ENCODE assay signal across 17 cellular contexts in the genomic region with DNA sequence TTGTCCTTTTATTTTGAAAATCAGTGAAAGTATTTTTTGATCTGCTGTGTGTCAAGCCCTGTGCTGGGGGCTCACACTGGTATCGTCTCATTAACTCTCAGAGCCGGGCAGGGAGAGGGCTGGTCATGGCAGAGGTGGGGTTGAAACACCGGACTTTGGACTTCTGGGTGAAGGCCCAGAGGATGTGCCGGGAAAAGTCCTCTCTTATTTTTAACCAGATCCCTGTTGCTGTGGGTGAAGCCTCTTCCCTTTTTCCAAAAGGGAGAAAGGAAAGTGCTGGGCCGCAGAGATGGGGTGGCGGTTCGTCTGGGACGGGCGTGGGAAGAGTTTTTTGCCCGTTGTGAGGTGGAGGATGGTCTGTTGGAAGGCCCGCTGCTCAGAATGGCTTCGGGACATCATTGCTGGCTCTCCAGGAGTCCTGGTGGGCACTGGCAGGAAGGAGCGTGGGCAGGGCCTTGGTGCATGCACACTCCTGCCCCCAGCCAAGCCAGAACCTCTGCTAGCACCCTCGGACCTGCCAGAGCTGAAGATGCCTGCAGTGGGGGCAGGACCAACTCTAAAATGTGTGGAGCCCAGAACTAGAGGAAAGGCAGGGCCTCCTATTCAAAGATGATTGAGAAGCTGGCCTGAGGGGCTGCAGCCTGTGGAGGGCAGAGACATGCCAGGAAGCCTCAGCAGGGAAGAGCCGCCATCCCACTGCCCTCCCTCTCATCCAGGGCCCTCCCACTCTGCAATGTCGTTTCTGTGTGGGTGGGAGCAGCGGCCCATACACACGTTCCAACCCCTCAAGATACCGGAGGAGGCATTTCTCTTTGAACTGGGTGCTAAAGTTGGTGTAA.
A peak's percentile ranks its signal among the peaks of the same experiment; 100 is the strongest.
DNase-seq lines count a peak whose midpoint lies in the region; ATAC-seq, FAIRE-seq and TF ChIP-seq lines count a peak whose summit lies in the region.
"Had no signal": no experiment of that assay in that cellular context is flagged by ENCODE, and none has a peak within 500 bp of the region (broad histone marks: within the 10 kb centered on the region; RNA-seq: fewer than 3 reads in every experiment).

No MANE protein-coding gene starts in this region.

- DNase-seq in GM10248 (ENCODE audit: extremely low spot score) (peak; percentile 25), HepG2 (ENCODE audit: low spot score) (peak; percentile 78), body of pancreas (no peak)
- no peak for DNase-seq in stimulated activated effector memory CD8-positive, alpha-beta T cell treated with anti-CD3 and anti-CD28 coated beads, Interleukin-12 subunit alpha, Interleukin-12 subunit beta, amount 100 ng/mL, for 72 hours (ENCODE audit: low spot score in 2 of 2)
- DNase-seq in activated naive CD4-positive, alpha-beta T cell treated with Interleukin-2 at 50 U/mL for 16 hours = no peak
- DNase-seq: activated CD4-positive, alpha-beta memory T cell treated with anti-CD3 and anti-CD28 coated beads, Interleukin-2, amount 10 ng/mL, durations not matched to agents 7 days and 5 days; endodermal cell; gastrocnemius medialis; GDM1; GOT3; NCI-H187; NCI-H69; stimulated activated CD4-positive, alpha-beta T cell treated with anti-CD3 and anti-CD28 coated beads, Interleukin-1b, Interleukin-23, amount 100 ng/mL, for 48 hours; stimulated activated CD8-positive, alpha-beta memory T cell treated with anti-CD3 and anti-CD28 coated beads, Interleukin-4, amount 100 ng/mL, for 48 hours had no signal

- H3K9me3 ChIP-seq in HepG2 (ENCODE audit: low read length) = no peaks in the 10 kb centered on the region
- no peaks in the 10 kb centered on the region for H3K9me3 ChIP-seq in body of pancreas
- H3K9me3 ChIP-seq in gastroesophageal sphincter = no peaks in the 10 kb centered on the region
- H3K9me3 ChIP-seq: breast epithelium, gastrocnemius medialis had no signal

- H3K4me2 ChIP-seq in HepG2 (ENCODE audit: low read depth, low read length) = peak overlapping the region; percentile 69

- H3K36me3 Mint-ChIP-seq in stimulated activated effector memory CD8-positive, alpha-beta T cell treated with anti-CD3 and anti-CD28 coated beads, Interleukin-12 subunit alpha, Interleukin-12 subunit beta, amount 100 ng/mL, for 72 hours = peaks cover 6% of the 10 kb centered on the region

- H3K36me3 ChIP-seq in HepG2 (replicated peaks in 1 of 2; ENCODE audit: control insufficient read depth in 1 of 2, insufficient read depth in 2 of 2, low read length in 2 of 2) (peaks cover 9 to 16% of the 10 kb centered on the region in 2 experiments; a peak in 4 of 5 replicates), body of pancreas (replicated peaks in 1 of 2; ENCODE audit: insufficient read depth in 1 of 2, low read depth in 2 of 2) (no peaks in the 10 kb centered on the region), gastroesophageal sphincter (peaks cover 0 to 6% of the 10 kb centered on the region in 2 donors)
- H3K36me3 ChIP-seq: breast epithelium, gastrocnemius medialis had no signal

- peaks cover 2% of the 10 kb centered on the region for H3K79me2 ChIP-seq in HepG2 (ENCODE audit: insufficient read depth, low read length)

- peaks cover 25% of the 10 kb centered on the region for H3K4me1 Mint-ChIP-seq in stimulated activated effector memory CD8-positive, alpha-beta T cell treated with anti-CD3 and anti-CD28 coated beads, Interleukin-12 subunit alpha, Interleukin-12 subunit beta, amount 100 ng/mL, for 72 hours

- peak; percentile 67 for FAIRE-seq in HepG2 (lab: Jason Lieb, UNC)

- peak overlapping the region; percentile 42 for H3K9ac ChIP-seq in HepG2 (ENCODE audit: insufficient read depth, low read depth, low read length)

- intact Hi-C loops in HepG2 (cut with micrococcal nuclease; ENCODE audit: unreplicated experiment) = no loop called here
- intact Hi-C loops in body of pancreas (cut with DNase I) = no loop called here

- H4K20me1 ChIP-seq in HepG2 (ENCODE audit: insufficient read depth, low read length) = no peaks in the 10 kb centered on the region

- peak overlapping the region in 1 of 3 experiments; percentile 34; a peak in 1 of 6 replicates for H3K4me3 ChIP-seq in HepG2 (replicated peaks in 1 of 3; ENCODE audit: insufficient read depth in 1 of 3, low read depth in 2 of 3, low read length in 3 of 3)
- no peak overlapping the region for H3K4me3 ChIP-seq in body of pancreas
- H3K4me3 ChIP-seq in gastroesophageal sphincter = no peak overlapping the region
- H3K4me3 ChIP-seq: breast epithelium, gastrocnemius medialis had no signal

- H3K27ac ChIP-seq in VCaP (peak overlapping the region; percentile 16; the same call in 1 of the 2 replicates), HepG2 (ENCODE audit: extremely low read length, insufficient read depth, low read length) (peak overlapping the region; percentile 54), body of pancreas (peak overlapping the region in 2 of 4 donors; percentile 3 to 23), gastroesophageal sphincter (no peak overlapping the region)
- H3K27ac ChIP-seq: breast epithelium, gastrocnemius medialis had no signal

- 54% methylated on average over 17 of the region's 19 CpGs for WGBS in HepG2 (ENCODE audit: low lambda C conversion rate)
- WGBS in body of pancreas, 2 donors = 69 to 77% methylated on average over 19 of the region's 19 CpGs
- WGBS in gastroesophageal sphincter (ENCODE audit: low coverage in 1 of 2), 2 donors = 62 to 89% methylated on average over 3 to 11 of the region's 19 CpGs

- POLR2A ChIA-PET in GM10248 (lab: Yijun Ruan, JAX) (no interaction called here), HepG2 (lab: Yijun Ruan, JAX) (interaction anchor here (1.0 to 4.0 kb wide), 4 partner anchors 10 to 46 kb away, joined by 4 to 27 read pairs (median 6); no protein-coding TSS in a partner anchor)

- H2AFZ ChIP-seq in HepG2 (ENCODE audit: low read length) = no peak overlapping the region

- TF ChIP-seq EP300 in HepG2 (IDR thresholded peaks at IDR 0.05; ENCODE audit: low read depth in 2 of 2, low read length in 2 of 2) (peak in 1 of 2 experiments; percentile 62; a peak in 2 of 4 replicates), HepG2 (CRISPR knock-in tag; IDR thresholded peaks at IDR 0.05; ENCODE audit: borderline replicate concordance) (no peak), gastroesophageal sphincter (IDR thresholded peaks at IDR 0.05) (no peak)

- no peaks in the 10 kb centered on the region for H3K9me3 Mint-ChIP-seq in stimulated activated effector memory CD8-positive, alpha-beta T cell treated with anti-CD3 and anti-CD28 coated beads, Interleukin-12 subunit alpha, Interleukin-12 subunit beta, amount 100 ng/mL, for 72 hours
- H3K9me3 Mint-ChIP-seq: activated CD4-positive, alpha-beta memory T cell treated with anti-CD3 and anti-CD28 coated beads, Interleukin-2, amount 10 ng/mL, durations not matched to agents 7 days and 5 days; endodermal cell had no signal

- H3K4me3 Mint-ChIP-seq in stimulated activated effector memory CD8-positive, alpha-beta T cell treated with anti-CD3 and anti-CD28 coated beads, Interleukin-12 subunit alpha, Interleukin-12 subunit beta, amount 100 ng/mL, for 72 hours = no peak overlapping the region
- H3K4me3 Mint-ChIP-seq: activated CD4-positive, alpha-beta memory T cell treated with anti-CD3 and anti-CD28 coated beads, Interleukin-2, amount 10 ng/mL, durations not matched to agents 7 days and 5 days; endodermal cell had no signal

- CTCF ChIA-PET in GM10248 (lab: Yijun Ruan, JAX) (interaction anchor here (1.2 to 2.4 kb wide), 5 partner anchors 10 to 83 kb away, joined by 3 to 11 read pairs (median 4); no protein-coding TSS in a partner anchor), HepG2 (lab: Yijun Ruan, JAX; ENCODE audit: low intra/inter-chr PET ratio, low total read pairs) (no interaction called here)

- TF ChIP-seq RAD21 in HepG2 (CRISPR knock-in tag; IDR thresholded peaks at IDR 0.05) = no peak

- peak overlapping the region; percentile 32 for H3K27ac Mint-ChIP-seq in stimulated activated effector memory CD8-positive, alpha-beta T cell treated with anti-CD3 and anti-CD28 coated beads, Interleukin-12 subunit alpha, Interleukin-12 subunit beta, amount 100 ng/mL, for 72 hours
- H3K27ac Mint-ChIP-seq: activated CD4-positive, alpha-beta memory T cell treated with anti-CD3 and anti-CD28 coated beads, Interleukin-2, amount 10 ng/mL, durations not matched to agents 7 days and 5 days; endodermal cell had no signal

- no TSS peak for BruUV-seq in HepG2 (replicated peaks; lab: Mats Ljungman, UMichigan)

- TF ChIP-seq POLR2A in HepG2 (IDR thresholded peaks at IDR 0.05; ENCODE audit: insufficient read depth in 1 of 2, low read depth in 2 of 2, low read length in 2 of 2) = no peak
- TF ChIP-seq POLR2A in body of pancreas (IDR thresholded peaks at IDR 0.05) = no peak
- no peak for TF ChIP-seq POLR2A in gastroesophageal sphincter (IDR thresholded peaks at IDR 0.05)

- no peaks in the 10 kb centered on the region for H3K27me3 ChIP-seq in HepG2 (ENCODE audit: control insufficient read depth in 1 of 2, insufficient read depth in 2 of 2, low read length in 2 of 2)
- no peaks in the 10 kb centered on the region for H3K27me3 ChIP-seq in body of pancreas
- no peaks in the 10 kb centered on the region for H3K27me3 ChIP-seq in gastroesophageal sphincter
- H3K27me3 ChIP-seq: breast epithelium, gastrocnemius medialis had no signal

- H3K4me1 ChIP-seq in HepG2 (ENCODE audit: insufficient read depth, low read length) = peaks cover 97% of the 10 kb centered on the region
- H3K4me1 ChIP-seq in body of pancreas = peaks cover 29% of the 10 kb centered on the region
- H3K4me1 ChIP-seq in gastroesophageal sphincter = peaks cover 0 to 20% (median 4%) of the 10 kb centered on the region in 3 donors

- in situ Hi-C loops in HepG2 (cut with HindIII; ENCODE audit: extremely low pct_ligation_motif_present, low pct_unique_long_range_greater_than_20kb) = no loop called here

- peak; percentile 81 for ATAC-seq in HepG2
- no peak for ATAC-seq in stimulated activated effector memory CD8-positive, alpha-beta T cell treated with anti-CD3 and anti-CD28 coated beads, Interleukin-12 subunit alpha, Interleukin-12 subunit beta, amount 100 ng/mL, for 72 hours
- ATAC-seq in body of pancreas = no peak
- no peak for ATAC-seq in gastroesophageal sphincter
- ATAC-seq: gastrocnemius medialis had no signal

- TF ChIP-seq CTCF in GM10248 (IDR thresholded peaks at IDR 0.05; ENCODE audit: control extremely low read depth, extremely low read depth, low read depth, missing control alignments) = no peak
- no peak for TF ChIP-seq CTCF in VCaP (conservative IDR thresholded peaks at IDR 0.05)
- TF ChIP-seq CTCF in HepG2 (CRISPR knock-in tag; IDR thresholded peaks at IDR 0.05) = no peak; the same call in 1 of the 2 replicates
- no peak for TF ChIP-seq CTCF in body of pancreas (IDR thresholded peaks at IDR 0.05)
- no peak for TF ChIP-seq CTCF in gastroesophageal sphincter (IDR thresholded peaks at IDR 0.05)

TF ChIP-seq in HepG2, 621 proteins besides CTCF, POLR2A, EP300 and RAD21 (continues in another document):
- TF ChIP-seq TP53 (CRISPR knock-in tag; conservative IDR thresholded peaks at IDR 0.05) = 0 out of 2 replicates have a peak, but pooled peaks have one; percentile 16
- TF ChIP-seq ZNF530 (CRISPR knock-in tag; IDR thresholded peaks at IDR 0.05; ENCODE audit: low read depth) = no peak

Comparison
In these comparisons a context has a peak if more than half of its experiments do, and no peak if none do; other contexts are left out.
1. DNase-seq: peak in GM10248 (single experiment) and HepG2 (single experiment); none in stimulated activated effector memory CD8-positive, alpha-beta T cell treated with anti-CD3 and anti-CD28 coated beads, Interleukin-12 subunit alpha, Interleukin-12 subunit beta, amount 100 ng/mL, for 72 hours (0 of 2), body of pancreas (0 of 4) and activated naive CD4-positive, alpha-beta T cell treated with Interleukin-2 at 50 U/mL for 16 hours (single experiment).
2. H3K27ac ChIP-seq: peak in VCaP (single experiment) and HepG2 (single experiment); none in gastroesophageal sphincter (0 of 4).